ENCODE assay signal across 9 cellular contexts in the genomic region with DNA sequence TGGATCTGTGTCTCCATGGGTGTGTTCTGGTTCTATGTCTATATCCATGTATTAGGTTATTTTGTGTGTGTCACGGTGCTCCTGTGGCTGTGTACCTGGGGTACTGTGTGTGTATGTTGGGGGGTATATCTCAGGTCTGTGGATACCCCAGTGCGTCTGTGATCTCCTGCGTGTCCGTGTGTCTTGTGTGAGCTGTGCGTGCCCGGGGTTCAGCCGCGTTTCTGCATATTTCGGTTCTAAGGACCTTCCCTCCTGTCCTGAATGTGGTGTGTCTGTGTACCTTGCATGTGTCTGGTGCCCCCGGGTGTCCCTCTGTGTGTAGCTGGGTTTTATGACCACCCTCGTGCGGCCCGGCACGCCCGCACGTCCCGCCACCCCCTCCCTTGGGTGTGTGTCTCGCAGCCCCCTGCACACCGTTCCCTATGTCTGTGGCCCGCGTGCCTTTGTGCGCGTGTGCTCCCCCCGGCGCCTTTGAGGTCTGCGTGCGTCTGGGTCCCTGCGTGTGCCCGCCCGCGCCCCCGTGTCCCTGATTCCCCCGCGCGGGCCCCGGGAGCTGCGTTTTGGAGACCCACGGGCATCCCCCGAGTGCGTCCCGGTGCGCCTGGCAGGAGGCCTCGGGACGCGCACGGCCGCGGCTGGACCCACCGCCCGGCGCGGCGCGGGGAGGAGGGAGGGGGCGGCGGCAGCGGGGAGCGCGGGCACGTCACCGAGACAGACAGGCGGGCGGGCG. TPM values are rescaled to one million over a fixed set of nuclear protein-coding genes. Genes with fewer than 3 reads are reported as not detected.
DNase-seq lines count a peak whose midpoint lies in the region; ATAC-seq and TF ChIP-seq lines count a peak whose summit lies in the region.
"Had no signal": no experiment of that assay in that cellular context is flagged by ENCODE, and none has a peak within 500 bp of the region (broad histone marks: within the 10 kb centered on the region; RNA-seq: fewer than 3 reads in every experiment).

No MANE protein-coding gene starts in this region.

- H3K27me3 ChIP-seq in Caco-2 (replicated peaks; ENCODE audit: control insufficient read depth, insufficient read depth, low read length) (no peaks in the 10 kb centered on the region), Loucy (ENCODE audit: insufficient read depth, low read length, poor library complexity, severe bottlenecking) (no peaks in the 10 kb centered on the region), dorsolateral prefrontal cortex (no peaks in the 10 kb centered on the region), psoas muscle (ENCODE audit: insufficient read depth in 3 of 3, low read length in 2 of 3) (peaks cover 0 to 28% (median 2%) of the 10 kb centered on the region in 3 donors)

- H3K36me3 ChIP-seq in Caco-2 (ENCODE audit: control insufficient read depth, insufficient read depth, low read length) (no peaks in the 10 kb centered on the region), Loucy (ENCODE audit: insufficient read depth, low read length) (no peaks in the 10 kb centered on the region), psoas muscle (ENCODE audit: insufficient read depth in 1 of 2, low read depth in 1 of 2) (no peaks in the 10 kb centered on the region)

- intact Hi-C loops in Caco-2 (cut with micrococcal nuclease; ENCODE audit: unreplicated experiment) (no loop called here), dorsolateral prefrontal cortex (cut with DNase I) (loop anchor here (5.0 to 10.0 kb wide), 3 partner anchors 87 to 590 kb away; no protein-coding TSS in a partner anchor), psoas muscle (cut with DNase I) (loop anchor here in 1 of 2 donors (5.0 kb wide), 2 partner anchors 267 to 587 kb away; no protein-coding TSS in a partner anchor)

- H3K9me2 ChIP-seq in Loucy (replicated peaks; ENCODE audit: low read depth, low read length), result no peaks in the 10 kb centered on the region

- no peaks in the 10 kb centered on the region for H4K20me1 ChIP-seq in Loucy (ENCODE audit: insufficient read depth, low read length, poor library complexity, severe bottlenecking)

- H3F3A ChIP-seq in Loucy (ENCODE audit: low read depth), result peaks cover 22% of the 10 kb centered on the region

- H3K27me3 Mint-ChIP-seq in Caco-2 (ENCODE audit: insufficient read depth, unreplicated experiment), result peaks cover 6% of the 10 kb centered on the region

- BruUV-seq in Caco-2 (replicated peaks; lab: Mats Ljungman, UMichigan), result no TSS peak

- H3K4me2 ChIP-seq in Loucy (ENCODE audit: low read depth, low read length, poor library complexity, severe bottlenecking), result peak overlapping the region; percentile 95

- POLR2A ChIA-PET in Caco-2 (lab: Charles Lee), result no interaction called here

- peak overlapping the region; percentile 21 for H3K4me3 ChIP-seq in Caco-2 (ENCODE audit: low read depth, low read length)
- H3K4me3 ChIP-seq in Loucy (ENCODE audit: low read length, poor library complexity, severe bottlenecking), result peak overlapping the region; percentile 82
- H3K4me3 ChIP-seq in dorsolateral prefrontal cortex, result peak overlapping the region in 55 of 59 donors; percentile 17 to 91 (median 71)
- peak overlapping the region; percentile 72 for H3K4me3 ChIP-seq in psoas muscle

- peaks cover 18% of the 10 kb centered on the region for H3K4me1 Mint-ChIP-seq in Caco-2 (ENCODE audit: low read depth, unreplicated experiment)

- H3K9me3 Mint-ChIP-seq in Caco-2 (ENCODE audit: unreplicated experiment), result no peaks in the 10 kb centered on the region

- H3K9ac ChIP-seq in Loucy (ENCODE audit: low read depth, low read length, poor library complexity, severe bottlenecking), result peak overlapping the region; percentile 70

- H3K9me3 ChIP-seq in Caco-2 (no peaks in the 10 kb centered on the region), Loucy (ENCODE audit: insufficient read depth, low read depth, low read length) (no peaks in the 10 kb centered on the region), psoas muscle (no peaks in the 10 kb centered on the region)

- no peak overlapping the region for H3K27ac Mint-ChIP-seq in Caco-2 (ENCODE audit: unreplicated experiment)

- DNase-seq in Caco-2, result no peak
- no peak for DNase-seq in dorsolateral prefrontal cortex
- DNase-seq in psoas muscle, result peak in 1 of 2 donors; percentile 42
- DNase-seq in nucleus accumbens (lab: John Stamatoyannopoulos, UW), result no peak
- DNase-seq in NCI-H510A (lab: John Stamatoyannopoulos, UW), result no peak
- no peak for DNase-seq in foreskin melanocyte
- DNase-seq: NCI-H1092 had no signal

- H3K4me1 ChIP-seq in Caco-2 (peaks cover 13% of the 10 kb centered on the region), Loucy (ENCODE audit: insufficient read depth, low read length, poor library complexity, severe bottlenecking) (peaks cover 40% of the 10 kb centered on the region), psoas muscle (peaks cover 11% of the 10 kb centered on the region)

- peak overlapping the region in 44 of 59 donors; percentile 10 to 87 (median 58) for H3K27ac ChIP-seq in dorsolateral prefrontal cortex
- H3K27ac ChIP-seq in psoas muscle, result no peak overlapping the region

- ATAC-seq in psoas muscle, result no peak
- no peak for ATAC-seq in GM18907 (IDR thresholded peaks at IDR 0.05; ENCODE audit: unreplicated experiment)

- WGBS in psoas muscle, 3 donors, result 9 to 15% (median 11%) methylated on average over 48 to 64 of the region's 64 CpGs

- TF ChIP-seq CTCF in Caco-2 (IDR thresholded peaks at IDR 0.05; ENCODE audit: insufficient read depth in 1 of 2, low read depth in 1 of 2, low read length in 1 of 2, severe bottlenecking in 1 of 2, unreplicated experiment in 1 of 2) (no peak), Loucy (conservative IDR thresholded peaks at IDR 0.05; ENCODE audit: low read length) (no peak), dorsolateral prefrontal cortex (IDR thresholded peaks at IDR 0.05 in 54 of 56, conservative IDR thresholded peaks at IDR 0.05 in 2 of 56; ENCODE audit: low read depth in 1 of 56, partially characterized antibody in 56 of 56) (no peak), psoas muscle (IDR thresholded peaks at IDR 0.05) (no peak)

- CTCF ChIA-PET in Caco-2 (lab: Charles Lee), result no interaction called here

- H3K4me3 Mint-ChIP-seq in Caco-2 (ENCODE audit: unreplicated experiment), result peak overlapping the region; percentile 68

- H2AFZ ChIP-seq in Loucy (ENCODE audit: low read length), result 0 out of 2 replicates have a peak overlapping the region, but pooled peaks have one; percentile 74

- H3K79me2 ChIP-seq in Loucy (ENCODE audit: insufficient read depth, low read length), result peaks cover 39% of the 10 kb centered on the region

- peaks cover 8% of the 10 kb centered on the region for H3K36me3 Mint-ChIP-seq in Caco-2 (ENCODE audit: insufficient read depth, unreplicated experiment)

RNA-seq across cellular contexts. Expression of a gene that starts 12.3 kb away (rescaled TPM):
- total RNA-seq in Caco-2 (2022), result not detected in 2 replicates
- 10 to 100 TPM in 110 of 120 experiments, 1 to 10 TPM in 10; 4.1 to 33.8 (median 17.0) TPM for total RNA-seq in dorsolateral prefrontal cortex
- total RNA-seq in psoas muscle, result not detected
- not detected for polyA plus RNA-seq in psoas muscle

RNA-seq across cellular contexts. Expression of a gene that starts 41.2 kb away (rescaled TPM):
- total RNA-seq in Caco-2 (2022), result 17.3 and 17.4 TPM in 2 replicates
- 10 to 100 TPM in 23 of 120 experiments, 1 to 10 TPM in 97; 2.8 to 13.5 (median 8.1) TPM for total RNA-seq in dorsolateral prefrontal cortex
- total RNA-seq in psoas muscle, result 1 to 10 TPM in 2 of 4 donors, under 1 TPM in 2; 0.27 to 1.5 (median 1.0) TPM
- 1 to 10 TPM in 2 of 3 donors, under 1 TPM in 1; 0.86 to 2.5 (median 1.7) TPM for polyA plus RNA-seq in psoas muscle

RNA-seq across cellular contexts. Expression of a gene that starts 41.3 kb away (rescaled TPM):
- total RNA-seq in Caco-2 (2022) (48.2 and 49.4 TPM in 2 replicates), dorsolateral prefrontal cortex (100 to 1,000 TPM in 8 of 120 experiments, 10 to 100 TPM in 112; 50.4 to 138 (median 75.1) TPM), psoas muscle (10 to 100 TPM; 21.1 to 26.1 (median 24.6) TPM)
- polyA plus RNA-seq in psoas muscle, result 10 to 100 TPM; 20.1 to 31.7 (median 23.1) TPM

Comparison
In these comparisons a context has a peak if more than half of its experiments do, and no peak if none do; other contexts are left out.
1. H3K4me3 ChIP-seq: peak in every context shown above with its lines; median percentile 82 in Loucy; 72 in psoas muscle; 71 in dorsolateral prefrontal cortex; 21 in Caco-2.